Comparison of ENCODE assay signal across 11 cellular contexts in the genomic region with DNA sequence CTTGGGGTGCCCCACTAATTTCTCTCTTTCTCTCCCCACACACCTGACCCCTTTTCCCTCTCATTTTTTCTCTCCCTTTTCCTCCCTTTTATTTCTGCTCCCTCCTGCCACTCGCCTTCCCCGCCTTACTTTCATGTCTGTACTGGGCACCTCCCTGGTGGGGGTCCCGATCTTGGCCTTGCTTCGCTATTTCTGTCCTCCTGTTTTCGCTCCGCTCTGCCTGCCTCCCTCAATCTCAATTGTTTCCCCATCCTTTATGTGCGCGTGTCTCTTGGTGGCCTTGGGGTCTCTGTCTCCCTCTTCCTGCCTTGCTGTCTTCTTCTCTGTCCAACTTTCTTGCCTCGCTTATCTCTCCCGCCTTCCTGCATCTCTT. TPM values are rescaled to one million over a fixed set of nuclear protein-coding genes. Genes with fewer than 3 reads are reported as not detected.
DNase-seq lines count a peak whose midpoint lies in the region; ATAC-seq and TF ChIP-seq lines count a peak whose summit lies in the region.
"Had no signal": no experiment of that assay in that cellular context is flagged by ENCODE, and none has a peak within 500 bp of the region (broad histone marks: within the 10 kb centered on the region; RNA-seq: fewer than 3 reads in every experiment).

No MANE protein-coding gene starts in this region.

- H3K27me3 ChIP-seq in left lung: peaks cover 44 to 67% of the 10 kb centered on the region in 2 donors

- H3K4me3 ChIP-seq in SK-N-MC: peak overlapping the region; percentile 66
- peak overlapping the region; percentile 60 for H3K4me3 ChIP-seq in epithelial cell of esophagus (ENCODE audit: low read length)
- peak overlapping the region in 1 of 2 donors; percentile 36 for H3K4me3 ChIP-seq in left lung

- no peak overlapping the region for H3K27ac Mint-ChIP-seq in activated T-cell treated with anti-CD3 and anti-CD28 coated beads, Interleukin-2, amount 50 U/mL, for 72 hours
- H3K27ac Mint-ChIP-seq in stimulated activated effector memory CD8-positive, alpha-beta T cell treated with anti-CD3 and anti-CD28 coated beads, Interleukin-12 subunit alpha, Interleukin-12 subunit beta, amount 100 ng/mL, for 72 hours: peak overlapping the region; percentile 93

- peaks cover 0 to 37% of the 10 kb centered on the region in 2 donors for H3K4me1 ChIP-seq in left lung

- no peak for TF ChIP-seq CTCF in epithelial cell of esophagus (IDR thresholded peaks at IDR 0.05; ENCODE audit: insufficient read depth, low read depth, low read length, missing control alignments)
- no peak for TF ChIP-seq CTCF in left lung (IDR thresholded peaks at IDR 0.05)

- no peak for ATAC-seq in activated T-cell treated with anti-CD3 and anti-CD28 coated beads, Interleukin-2, amount 50 U/mL, for 72 hours (replicated peaks in 1 of 2)
- no peak for ATAC-seq in stimulated activated effector memory CD8-positive, alpha-beta T cell treated with anti-CD3 and anti-CD28 coated beads, Interleukin-12 subunit alpha, Interleukin-12 subunit beta, amount 100 ng/mL, for 72 hours
- no peak for ATAC-seq in left lung
- ATAC-seq in GM18868 (IDR thresholded peaks at IDR 0.05; ENCODE audit: unreplicated experiment): no peak

- H3K9me3 Mint-ChIP-seq in activated T-cell treated with anti-CD3 and anti-CD28 coated beads, Interleukin-2, amount 50 U/mL, for 72 hours: peaks cover 0 to 4% of the 10 kb centered on the region in 2 donors
- peaks cover 3% of the 10 kb centered on the region for H3K9me3 Mint-ChIP-seq in stimulated activated effector memory CD8-positive, alpha-beta T cell treated with anti-CD3 and anti-CD28 coated beads, Interleukin-12 subunit alpha, Interleukin-12 subunit beta, amount 100 ng/mL, for 72 hours

- H3K9me3 ChIP-seq in SK-N-MC (ENCODE audit: low read depth, low read length) (no peaks in the 10 kb centered on the region), left lung (no peaks in the 10 kb centered on the region)

- H3K9ac ChIP-seq in SK-N-MC (ENCODE audit: insufficient read length): no peak overlapping the region

- intact Hi-C loops in left lung (cut with DNase I): no loop called here

- peak overlapping the region; percentile 87 to 97 for H3K4me3 Mint-ChIP-seq in activated T-cell treated with anti-CD3 and anti-CD28 coated beads, Interleukin-2, amount 50 U/mL, for 72 hours
- H3K4me3 Mint-ChIP-seq in stimulated activated effector memory CD8-positive, alpha-beta T cell treated with anti-CD3 and anti-CD28 coated beads, Interleukin-12 subunit alpha, Interleukin-12 subunit beta, amount 100 ng/mL, for 72 hours: peak overlapping the region; percentile 93

- DNase-seq in activated T-cell treated with anti-CD3 and anti-CD28 coated beads, Interleukin-2, amount 50 U/mL, for 72 hours: no peak
- DNase-seq in activated T-cell treated with anti-CD3 and anti-CD28 coated beads for 4 hours (no peak), SK-N-MC (ENCODE audit: low read depth, low spot score) (no peak), epithelial cell of esophagus (ENCODE audit: low read depth) (no peak), left lung (no peak), HCEC 1CT (no peak)
- DNase-seq in stimulated activated effector memory CD8-positive, alpha-beta T cell treated with anti-CD3 and anti-CD28 coated beads, Interleukin-12 subunit alpha, Interleukin-12 subunit beta, amount 100 ng/mL, for 72 hours (ENCODE audit: low spot score in 2 of 2): no peak

- peaks cover 8% of the 10 kb centered on the region in 2 donors for H3K36me3 Mint-ChIP-seq in activated T-cell treated with anti-CD3 and anti-CD28 coated beads, Interleukin-2, amount 50 U/mL, for 72 hours (ENCODE audit: insufficient read depth in 2 of 2)
- peaks cover 9% of the 10 kb centered on the region for H3K36me3 Mint-ChIP-seq in stimulated activated effector memory CD8-positive, alpha-beta T cell treated with anti-CD3 and anti-CD28 coated beads, Interleukin-12 subunit alpha, Interleukin-12 subunit beta, amount 100 ng/mL, for 72 hours

- no peak overlapping the region for H3K27ac ChIP-seq in SK-N-MC
- H3K27ac ChIP-seq in left lung: no peak overlapping the region
- H3K27ac ChIP-seq: BLaER1 treated with 17β-estradiol and CSF1 and Interleukin-3, amounts not matched to agents 10 nM and 100 nM had no signal

- peaks cover 51% of the 10 kb centered on the region for H3K4me1 Mint-ChIP-seq in activated T-cell treated with anti-CD3 and anti-CD28 coated beads, Interleukin-2, amount 50 U/mL, for 72 hours (ENCODE audit: low read depth)
- H3K4me1 Mint-ChIP-seq in stimulated activated effector memory CD8-positive, alpha-beta T cell treated with anti-CD3 and anti-CD28 coated beads, Interleukin-12 subunit alpha, Interleukin-12 subunit beta, amount 100 ng/mL, for 72 hours: peaks cover 71% of the 10 kb centered on the region

- H3K27me3 Mint-ChIP-seq in activated T-cell treated with anti-CD3 and anti-CD28 coated beads, Interleukin-2, amount 50 U/mL, for 72 hours (ENCODE audit: low read depth): peaks cover 56% of the 10 kb centered on the region

- H3K36me3 ChIP-seq in SK-N-MC (ENCODE audit: insufficient read depth, low read length) (no peaks in the 10 kb centered on the region), left lung (no peaks in the 10 kb centered on the region)
- H3K36me3 ChIP-seq: BLaER1 treated with 17β-estradiol and CSF1 and Interleukin-3, amounts not matched to agents 10 nM and 100 nM had no signal

RNA-seq across cellular contexts. Expression of a gene that starts 3.8 kb away (rescaled TPM):
- total RNA-seq in activated T-cell treated with anti-CD3 and anti-CD28 coated beads, Interleukin-2, amount 50 U/mL, for 72 hours: under 1 TPM; 0.39 to 0.46 TPM
- 1 to 10 TPM in 1 of 2 donors, under 1 TPM in 1; 0.94 to 1.3 TPM for total RNA-seq in left lung

RNA-seq across cellular contexts. Expression of a gene that starts 5.9 kb away (rescaled TPM):
- total RNA-seq in activated T-cell treated with anti-CD3 and anti-CD28 coated beads, Interleukin-2, amount 50 U/mL, for 72 hours: 100 to 1,000 TPM; 101 to 103 TPM
- 100 to 1,000 TPM; 171 to 187 TPM for total RNA-seq in left lung

RNA-seq across cellular contexts. Expression of a gene that starts 33.1 kb away (rescaled TPM):
- total RNA-seq in activated T-cell treated with anti-CD3 and anti-CD28 coated beads, Interleukin-2, amount 50 U/mL, for 72 hours: under 1 TPM; 0.25 to 0.34 TPM
- not detected for total RNA-seq in left lung
- total RNA-seq: mucosa of gallbladder, subcutaneous adipose tissue had no signal

RNA-seq across cellular contexts. Expression of a gene that starts 33.5 kb away (rescaled TPM):
- 10 to 100 TPM; 20.9 to 26.2 TPM for total RNA-seq in activated T-cell treated with anti-CD3 and anti-CD28 coated beads, Interleukin-2, amount 50 U/mL, for 72 hours
- 10 to 100 TPM in 1 of 2 donors, 1 to 10 TPM in 1; 9.8 to 10.6 TPM for total RNA-seq in left lung

RNA-seq across cellular contexts. Expression of a gene that starts 48.5 kb away (rescaled TPM):
- 10 to 100 TPM; 27.0 to 38.2 TPM for total RNA-seq in activated T-cell treated with anti-CD3 and anti-CD28 coated beads, Interleukin-2, amount 50 U/mL, for 72 hours
- total RNA-seq in left lung: 10 to 100 TPM; 21.5 to 33.8 TPM
